ENCODE assay signal across 2 cellular contexts in the genomic region with DNA sequence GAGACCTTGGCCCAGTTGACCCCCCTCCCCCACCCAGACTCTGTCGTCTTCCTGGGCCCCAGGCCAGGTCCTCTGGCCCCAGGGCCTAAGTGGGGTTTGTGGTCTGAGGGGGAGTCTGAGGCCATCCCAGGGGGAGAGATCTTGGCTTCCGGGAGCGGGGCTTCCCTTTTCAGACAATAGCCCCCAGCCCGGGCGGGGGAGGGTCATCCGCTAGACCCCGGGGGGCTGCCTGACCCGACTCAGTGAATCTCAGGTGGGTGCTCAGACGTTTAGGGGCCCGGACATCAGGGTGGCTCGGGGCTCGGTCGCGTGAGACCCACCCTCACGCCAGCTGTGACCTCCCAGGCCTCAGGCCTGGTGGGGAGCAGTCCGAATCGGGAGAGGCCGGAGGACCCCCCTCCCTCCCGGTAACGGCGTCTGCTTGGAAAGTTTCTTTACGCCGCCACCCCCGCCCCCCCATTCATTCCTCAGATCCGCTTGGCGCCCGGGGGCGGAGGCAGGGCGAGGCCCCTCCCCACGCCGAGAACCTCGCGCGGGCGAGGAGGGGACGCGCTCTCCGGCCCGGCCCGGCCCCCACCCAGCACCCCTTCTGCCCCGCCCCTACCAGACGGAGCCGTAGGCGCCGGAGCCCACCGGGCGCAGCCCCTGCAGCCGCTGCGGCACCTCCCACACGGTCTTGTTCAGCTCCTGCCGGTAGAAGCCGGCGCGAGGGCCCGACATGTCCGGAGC.
A peak's percentile ranks its signal among the peaks of the same experiment; 100 is the strongest.
TF ChIP-seq lines count a peak whose summit lies in the region.

No MANE protein-coding gene starts in this region.

TF ChIP-seq in HEK293, 187 proteins besides CTCF, POLR2A, EP300 and RAD21 (continued from another document and continues in another):
- TF ChIP-seq, protein P1, sequence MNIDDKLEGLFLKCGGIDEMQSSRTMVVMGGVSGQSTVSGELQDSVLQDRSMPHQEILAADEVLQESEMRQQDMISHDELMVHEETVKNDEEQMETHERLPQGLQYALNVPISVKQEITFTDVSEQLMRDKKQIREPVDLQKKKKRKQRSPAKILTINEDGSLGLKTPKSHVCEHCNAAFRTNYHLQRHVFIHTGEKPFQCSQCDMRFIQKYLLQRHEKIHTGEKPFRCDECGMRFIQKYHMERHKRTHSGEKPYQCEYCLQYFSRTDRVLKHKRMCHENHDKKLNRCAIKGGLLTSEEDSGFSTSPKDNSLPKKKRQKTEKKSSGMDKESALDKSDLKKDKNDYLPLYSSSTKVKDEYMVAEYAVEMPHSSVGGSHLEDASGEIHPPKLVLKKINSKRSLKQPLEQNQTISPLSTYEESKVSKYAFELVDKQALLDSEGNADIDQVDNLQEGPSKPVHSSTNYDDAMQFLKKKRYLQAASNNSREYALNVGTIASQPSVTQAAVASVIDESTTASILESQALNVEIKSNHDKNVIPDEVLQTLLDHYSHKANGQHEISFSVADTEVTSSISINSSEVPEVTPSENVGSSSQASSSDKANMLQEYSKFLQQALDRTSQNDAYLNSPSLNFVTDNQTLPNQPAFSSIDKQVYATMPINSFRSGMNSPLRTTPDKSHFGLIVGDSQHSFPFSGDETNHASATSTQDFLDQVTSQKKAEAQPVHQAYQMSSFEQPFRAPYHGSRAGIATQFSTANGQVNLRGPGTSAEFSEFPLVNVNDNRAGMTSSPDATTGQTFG (tag by site-specific recombination; IDR thresholded peaks at IDR 0.05; ENCODE audit: borderline replicate concordance), result no peak
- no peak for TF ChIP-seq ZNF791 (tag by site-specific recombination; IDR thresholded peaks at IDR 0.05)
- TF ChIP-seq, protein P2, sequence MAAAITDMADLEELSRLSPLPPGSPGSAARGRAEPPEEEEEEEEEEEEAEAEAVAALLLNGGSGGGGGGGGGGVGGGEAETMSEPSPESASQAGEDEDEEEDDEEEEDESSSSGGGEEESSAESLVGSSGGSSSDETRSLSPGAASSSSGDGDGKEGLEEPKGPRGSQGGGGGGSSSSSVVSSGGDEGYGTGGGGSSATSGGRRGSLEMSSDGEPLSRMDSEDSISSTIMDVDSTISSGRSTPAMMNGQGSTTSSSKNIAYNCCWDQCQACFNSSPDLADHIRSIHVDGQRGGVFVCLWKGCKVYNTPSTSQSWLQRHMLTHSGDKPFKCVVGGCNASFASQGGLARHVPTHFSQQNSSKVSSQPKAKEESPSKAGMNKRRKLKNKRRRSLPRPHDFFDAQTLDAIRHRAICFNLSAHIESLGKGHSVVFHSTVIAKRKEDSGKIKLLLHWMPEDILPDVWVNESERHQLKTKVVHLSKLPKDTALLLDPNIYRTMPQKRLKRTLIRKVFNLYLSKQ (tag by site-specific recombination; IDR thresholded peaks at IDR 0.05; ENCODE audit: borderline replicate concordance), result no peak
- peak; percentile 54; the same call in 1 of the 2 replicates for TF ChIP-seq ZNF341 (tag by site-specific recombination; IDR thresholded peaks at IDR 0.05; ENCODE audit: low read depth)
- TF ChIP-seq, protein P3, sequence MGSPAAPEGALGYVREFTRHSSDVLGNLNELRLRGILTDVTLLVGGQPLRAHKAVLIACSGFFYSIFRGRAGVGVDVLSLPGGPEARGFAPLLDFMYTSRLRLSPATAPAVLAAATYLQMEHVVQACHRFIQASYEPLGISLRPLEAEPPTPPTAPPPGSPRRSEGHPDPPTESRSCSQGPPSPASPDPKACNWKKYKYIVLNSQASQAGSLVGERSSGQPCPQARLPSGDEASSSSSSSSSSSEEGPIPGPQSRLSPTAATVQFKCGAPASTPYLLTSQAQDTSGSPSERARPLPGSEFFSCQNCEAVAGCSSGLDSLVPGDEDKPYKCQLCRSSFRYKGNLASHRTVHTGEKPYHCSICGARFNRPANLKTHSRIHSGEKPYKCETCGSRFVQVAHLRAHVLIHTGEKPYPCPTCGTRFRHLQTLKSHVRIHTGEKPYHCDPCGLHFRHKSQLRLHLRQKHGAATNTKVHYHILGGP (tag by site-specific recombination; IDR thresholded peaks at IDR 0.05), result no peak
- peak; percentile 82 for TF ChIP-seq BCL11A (tag by site-specific recombination; IDR thresholded peaks at IDR 0.05; ENCODE audit: low read depth)
- TF ChIP-seq, protein P4, sequence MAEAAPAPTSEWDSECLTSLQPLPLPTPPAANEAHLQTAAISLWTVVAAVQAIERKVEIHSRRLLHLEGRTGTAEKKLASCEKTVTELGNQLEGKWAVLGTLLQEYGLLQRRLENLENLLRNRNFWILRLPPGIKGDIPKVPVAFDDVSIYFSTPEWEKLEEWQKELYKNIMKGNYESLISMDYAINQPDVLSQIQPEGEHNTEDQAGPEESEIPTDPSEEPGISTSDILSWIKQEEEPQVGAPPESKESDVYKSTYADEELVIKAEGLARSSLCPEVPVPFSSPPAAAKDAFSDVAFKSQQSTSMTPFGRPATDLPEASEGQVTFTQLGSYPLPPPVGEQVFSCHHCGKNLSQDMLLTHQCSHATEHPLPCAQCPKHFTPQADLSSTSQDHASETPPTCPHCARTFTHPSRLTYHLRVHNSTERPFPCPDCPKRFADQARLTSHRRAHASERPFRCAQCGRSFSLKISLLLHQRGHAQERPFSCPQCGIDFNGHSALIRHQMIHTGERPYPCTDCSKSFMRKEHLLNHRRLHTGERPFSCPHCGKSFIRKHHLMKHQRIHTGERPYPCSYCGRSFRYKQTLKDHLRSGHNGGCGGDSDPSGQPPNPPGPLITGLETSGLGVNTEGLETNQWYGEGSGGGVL (tag by site-specific recombination; IDR thresholded peaks at IDR 0.05), result no peak
- no peak for TF ChIP-seq ZSCAN16 (tag by site-specific recombination; IDR thresholded peaks at IDR 0.05)
- TF ChIP-seq ZNF521 (tag by site-specific recombination; IDR thresholded peaks at IDR 0.05), result no peak
- no peak for TF ChIP-seq ZNF48 (tag by site-specific recombination; IDR thresholded peaks at IDR 0.05)
- TF ChIP-seq KLF9 (tag by site-specific recombination; IDR thresholded peaks at IDR 0.05; ENCODE audit: low read depth), result no peak; the same call in 1 of the 2 replicates
- TF ChIP-seq, protein P5, sequence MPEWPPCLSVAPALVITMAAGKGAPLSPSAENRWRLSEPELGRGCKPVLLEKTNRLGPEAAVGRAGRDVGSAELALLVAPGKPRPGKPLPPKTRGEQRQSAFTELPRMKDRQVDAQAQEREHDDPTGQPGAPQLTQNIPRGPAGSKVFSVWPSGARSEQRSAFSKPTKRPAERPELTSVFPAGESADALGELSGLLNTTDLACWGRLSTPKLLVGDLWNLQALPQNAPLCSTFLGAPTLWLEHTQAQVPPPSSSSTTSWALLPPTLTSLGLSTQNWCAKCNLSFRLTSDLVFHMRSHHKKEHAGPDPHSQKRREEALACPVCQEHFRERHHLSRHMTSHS (tag by site-specific recombination; IDR thresholded peaks at IDR 0.05), result no peak

TF ChIP-seq in WTC11, 78 proteins besides CTCF, POLR2A, EP300 and RAD21 (continued from another document):
- TF ChIP-seq, protein P6, sequence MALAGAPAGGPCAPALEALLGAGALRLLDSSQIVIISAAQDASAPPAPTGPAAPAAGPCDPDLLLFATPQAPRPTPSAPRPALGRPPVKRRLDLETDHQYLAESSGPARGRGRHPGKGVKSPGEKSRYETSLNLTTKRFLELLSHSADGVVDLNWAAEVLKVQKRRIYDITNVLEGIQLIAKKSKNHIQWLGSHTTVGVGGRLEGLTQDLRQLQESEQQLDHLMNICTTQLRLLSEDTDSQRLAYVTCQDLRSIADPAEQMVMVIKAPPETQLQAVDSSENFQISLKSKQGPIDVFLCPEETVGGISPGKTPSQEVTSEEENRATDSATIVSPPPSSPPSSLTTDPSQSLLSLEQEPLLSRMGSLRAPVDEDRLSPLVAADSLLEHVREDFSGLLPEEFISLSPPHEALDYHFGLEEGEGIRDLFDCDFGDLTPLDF (CRISPR knock-in tag; IDR thresholded peaks at IDR 0.05), result no peak
- TF ChIP-seq ZNF317 (CRISPR knock-in tag; IDR thresholded peaks at IDR 0.05; ENCODE audit: borderline replicate concordance, low read depth), result no peak
- no peak for TF ChIP-seq IRF2 (CRISPR knock-in tag; IDR thresholded peaks at IDR 0.05; ENCODE audit: borderline replicate concordance, low read depth)
- TF ChIP-seq, protein P7, sequence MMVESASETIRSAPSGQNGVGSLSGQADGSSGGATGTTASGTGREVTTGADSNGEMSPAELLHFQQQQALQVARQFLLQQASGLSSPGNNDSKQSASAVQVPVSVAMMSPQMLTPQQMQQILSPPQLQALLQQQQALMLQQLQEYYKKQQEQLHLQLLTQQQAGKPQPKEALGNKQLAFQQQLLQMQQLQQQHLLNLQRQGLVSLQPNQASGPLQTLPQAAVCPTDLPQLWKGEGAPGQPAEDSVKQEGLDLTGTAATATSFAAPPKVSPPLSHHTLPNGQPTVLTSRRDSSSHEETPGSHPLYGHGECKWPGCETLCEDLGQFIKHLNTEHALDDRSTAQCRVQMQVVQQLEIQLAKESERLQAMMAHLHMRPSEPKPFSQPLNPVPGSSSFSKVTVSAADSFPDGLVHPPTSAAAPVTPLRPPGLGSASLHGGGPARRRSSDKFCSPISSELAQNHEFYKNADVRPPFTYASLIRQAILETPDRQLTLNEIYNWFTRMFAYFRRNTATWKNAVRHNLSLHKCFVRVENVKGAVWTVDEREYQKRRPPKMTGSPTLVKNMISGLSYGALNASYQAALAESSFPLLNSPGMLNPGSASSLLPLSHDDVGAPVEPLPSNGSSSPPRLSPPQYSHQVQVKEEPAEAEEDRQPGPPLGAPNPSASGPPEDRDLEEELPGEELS (CRISPR knock-in tag; IDR thresholded peaks at IDR 0.05), result no peak
